In the genomic region with DNA sequence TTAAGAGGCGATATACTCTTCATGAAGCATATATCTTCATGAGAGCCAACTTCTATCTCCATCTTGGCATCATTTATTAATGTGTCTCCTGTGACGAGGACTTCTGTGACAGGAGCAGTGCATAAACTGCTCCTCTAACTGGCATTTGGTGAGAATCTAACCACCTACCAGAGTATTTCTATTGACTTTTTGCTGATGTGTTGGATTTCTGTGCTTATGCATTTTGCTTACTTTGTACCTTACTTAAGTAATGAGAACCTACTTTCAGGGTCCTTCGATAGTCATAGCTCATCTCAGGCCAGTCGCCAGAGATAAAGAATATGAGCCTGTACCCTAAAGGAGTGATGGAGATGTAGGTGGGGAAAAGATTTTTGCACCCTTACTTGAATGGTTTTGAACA, we compare ENCODE assay signal across 29 cellular contexts.
"Had no signal": no experiment of that assay in that cellular context is flagged by ENCODE, and none has a peak within 500 bp of the region (broad histone marks: within the 10 kb centered on the region; RNA-seq: fewer than 3 reads in every experiment).

No MANE protein-coding gene starts in this region.

- H3K36me3 ChIP-seq: left lung, ovary, right atrium auricular region, stomach, tibial artery, upper lobe of right lung had no signal

- FAIRE-seq: islet of Langerhans, kidney, urothelium cell line had no signal

- H3K27me3 Mint-ChIP-seq: naive B cell; progenitor cell of endocrine pancreas; stimulated activated naive B cell treated with anti-CD40 and anti-IgM and Interleukin-4, amounts not matched to agents 10 μg/mL and 1 μg/mL and 100 μg/mL, for 72 hours had no signal

- H3K27me3 ChIP-seq: left lung, ovary, right atrium auricular region, stomach, testis, tibial artery, upper lobe of right lung had no signal

- H3K4me3 ChIP-seq: left lung, lung, ovary, right atrium auricular region, skin epidermis, stomach, testis, tibial artery, upper lobe of right lung had no signal

- H3K9me3 Mint-ChIP-seq: nephron progenitor cell had no signal

- H3K4me3 Mint-ChIP-seq: immature natural killer cell; mesothelial cell of epicardium; naive B cell; natural killer cell; nephron progenitor cell; stimulated activated naive B cell treated with anti-CD40 and anti-IgM and Interleukin-4, amounts not matched to agents 10 μg/mL and 1 μg/mL and 100 μg/mL, for 72 hours had no signal

- H3K4me1 ChIP-seq: left lung, right atrium auricular region, stomach, testis, upper lobe of right lung had no signal

- ATAC-seq: left colon; left lung; natural killer cell; sciatic nerve; stimulated activated naive B cell treated with anti-CD40 and anti-IgM and Interleukin-4, amounts not matched to agents 10 μg/mL and 1 μg/mL and 100 μg/mL, for 72 hours; stimulated activated naive CD8-positive, alpha-beta T cell treated with anti-CD3 and anti-CD28 coated beads, Interleukin-15, Interleukin-2, amounts not matched to agents 100 U/mL and 50 U/mL, for 24 hours; upper lobe of right lung had no signal

- H3K9me3 ChIP-seq: left lung, ovary, right atrium auricular region, stomach, testis, tibial artery, upper lobe of right lung had no signal

- H3K4me1 Mint-ChIP-seq: immature natural killer cell; naive B cell; natural killer cell; nephron progenitor cell; stimulated activated naive B cell treated with anti-CD40 and anti-IgM and Interleukin-4, amounts not matched to agents 10 μg/mL and 1 μg/mL and 100 μg/mL, for 72 hours had no signal

- H3K27ac Mint-ChIP-seq: immature natural killer cell; mesothelial cell of epicardium; naive B cell; natural killer cell; nephron progenitor cell; progenitor cell of endocrine pancreas; stimulated activated naive B cell treated with anti-CD40 and anti-IgM and Interleukin-4, amounts not matched to agents 10 μg/mL and 1 μg/mL and 100 μg/mL, for 72 hours had no signal

- H3K36me3 Mint-ChIP-seq: immature natural killer cell; naive B cell; natural killer cell; stimulated activated naive B cell treated with anti-CD40 and anti-IgM and Interleukin-4, amounts not matched to agents 10 μg/mL and 1 μg/mL and 100 μg/mL, for 72 hours had no signal

- DNase-seq: hypothalamus; immature natural killer cell; kidney; left colon; left lung; mesendoderm; naive B cell; natural killer cell; nephron progenitor cell; ovary; stimulated activated CD4-positive, alpha-beta T cell treated with anti-CD3 and anti-CD28 coated beads, Interleukin-12 subunit alpha, Interleukin-12 subunit beta, amount 100 ng/mL, for 4 hours; stimulated activated CD4-positive, alpha-beta T cell treated with anti-CD3 and anti-CD28 coated beads, Interleukin-15, amount 100 ng/mL, for 24 hours; stimulated activated CD4-positive, alpha-beta T cell treated with anti-CD3 and anti-CD28 coated beads, Interleukin-2, amount 100 ng/mL, for 24 hours; stimulated activated CD4-positive, alpha-beta T cell treated with anti-CD3 and anti-CD28 coated beads, Interleukin-4, amount 100 ng/mL, for 1 hour; stimulated activated naive B cell treated with anti-CD40 and anti-IgM and Interleukin-4, amounts not matched to agents 10 μg/mL and 1 μg/mL and 100 μg/mL, for 72 hours; stimulated activated naive CD8-positive, alpha-beta T cell treated with anti-CD3 and anti-CD28 coated beads, Interleukin-15, Interleukin-2, amounts not matched to agents 100 U/mL and 50 U/mL, for 24 hours; stomach; testis; tibial artery; trophoblast cell; upper lobe of right lung had no signal

- H3K27ac ChIP-seq: left lung, ovary, right atrium auricular region, skin epidermis, stomach, testis, upper lobe of right lung had no signal
